1 cellular context compared by ENCODE assay signal in genomic region chr1:173714441-173714758, GRCh38.
TF ChIP-seq lines count a peak whose summit lies in the region.

No MANE protein-coding gene starts in this region.

TF ChIP-seq in K562, 482 proteins besides CTCF, POLR2A, EP300 and RAD21 (continued from another document and continues in another):
- 0 out of 2 replicates have a peak, but pooled peaks have one; percentile 50 for TF ChIP-seq TSHZ1 (CRISPR knock-in tag; IDR thresholded peaks at IDR 0.05)
- no peak for TF ChIP-seq ZBTB34 (CRISPR knock-in tag; IDR thresholded peaks at IDR 0.05)
- TF ChIP-seq PREB (CRISPR knock-in tag; IDR thresholded peaks at IDR 0.05), result 0 out of 2 replicates have a peak, but pooled peaks have one; percentile 49
- TF ChIP-seq ZSCAN32 (CRISPR knock-in tag; IDR thresholded peaks at IDR 0.05), result no peak
- TF ChIP-seq ELF2 (CRISPR knock-in tag; IDR thresholded peaks at IDR 0.05), result no peak
- no peak for TF ChIP-seq STAT5B (CRISPR knock-in tag; IDR thresholded peaks at IDR 0.05)
- TF ChIP-seq C11orf30 (IDR thresholded peaks at IDR 0.05; ENCODE audit: low read depth), result no peak
- no peak for TF ChIP-seq TARDBP (IDR thresholded peaks at IDR 0.05)
- no peak for TF ChIP-seq JUNB (CRISPR knock-in tag; conservative IDR thresholded peaks at IDR 0.05)
- 0 out of 2 replicates have a peak, but pooled peaks have one; percentile 21 for TF ChIP-seq DDX20 (tag; IDR thresholded peaks at IDR 0.05; ENCODE audit: low read depth)
- no peak for TF ChIP-seq KHSRP (IDR thresholded peaks at IDR 0.05)
- no peak for TF ChIP-seq IRF1 (CRISPR knock-in tag; IDR thresholded peaks at IDR 0.05; ENCODE audit: borderline replicate concordance)
- TF ChIP-seq CREB3 (tag; conservative IDR thresholded peaks at IDR 0.05; ENCODE audit: low read depth), result peak; percentile 62; the same call in 1 of the 2 replicates
- TF ChIP-seq RBM17 (IDR thresholded peaks at IDR 0.05; ENCODE audit: borderline replicate concordance, low read depth, low read length), result no peak
- no peak for TF ChIP-seq ARID4B (CRISPR knock-in tag; IDR thresholded peaks at IDR 0.05)
- no peak for TF ChIP-seq PRDM10 (IDR thresholded peaks at IDR 0.05; ENCODE audit: partially characterized antibody)
- TF ChIP-seq TAF9B (IDR thresholded peaks at IDR 0.05; ENCODE audit: partially characterized antibody), result no peak
- TF ChIP-seq TRIM25 (IDR thresholded peaks at IDR 0.05; ENCODE audit: borderline replicate concordance), result no peak
- TF ChIP-seq E2F5 (CRISPR knock-in tag; IDR thresholded peaks at IDR 0.05), result no peak
- TF ChIP-seq ZNF239 (CRISPR knock-in tag; IDR thresholded peaks at IDR 0.05), result no peak
- no peak for TF ChIP-seq HMGN3 (IDR thresholded peaks at IDR 0.05; ENCODE audit: borderline replicate concordance, extremely low read depth, insufficient read length, low read depth, low read length)
- TF ChIP-seq JUN (IDR thresholded peaks at IDR 0.05; ENCODE audit: borderline replicate concordance, low read depth, low read length), result no peak
- TF ChIP-seq JUN (CRISPR knock-in tag; IDR thresholded peaks at IDR 0.05; ENCODE audit: borderline replicate concordance), result no peak
- TF ChIP-seq PRPF4 (IDR thresholded peaks at IDR 0.05; ENCODE audit: insufficient read depth, low read depth, low read length, poor library complexity, severe bottlenecking), result no peak
- TF ChIP-seq MEF2D (tag; conservative IDR thresholded peaks at IDR 0.05; ENCODE audit: low read depth), result no peak
- TF ChIP-seq ZC3H4 (CRISPR knock-in tag; IDR thresholded peaks at IDR 0.05; ENCODE audit: borderline replicate concordance), result no peak
- TF ChIP-seq AFF4 (CRISPR knock-in tag; IDR thresholded peaks at IDR 0.05), result no peak
- no peak for TF ChIP-seq PHB (CRISPR knock-in tag; IDR thresholded peaks at IDR 0.05)
